Comparison of ENCODE assay signal across 8 cellular contexts in the genomic region with DNA sequence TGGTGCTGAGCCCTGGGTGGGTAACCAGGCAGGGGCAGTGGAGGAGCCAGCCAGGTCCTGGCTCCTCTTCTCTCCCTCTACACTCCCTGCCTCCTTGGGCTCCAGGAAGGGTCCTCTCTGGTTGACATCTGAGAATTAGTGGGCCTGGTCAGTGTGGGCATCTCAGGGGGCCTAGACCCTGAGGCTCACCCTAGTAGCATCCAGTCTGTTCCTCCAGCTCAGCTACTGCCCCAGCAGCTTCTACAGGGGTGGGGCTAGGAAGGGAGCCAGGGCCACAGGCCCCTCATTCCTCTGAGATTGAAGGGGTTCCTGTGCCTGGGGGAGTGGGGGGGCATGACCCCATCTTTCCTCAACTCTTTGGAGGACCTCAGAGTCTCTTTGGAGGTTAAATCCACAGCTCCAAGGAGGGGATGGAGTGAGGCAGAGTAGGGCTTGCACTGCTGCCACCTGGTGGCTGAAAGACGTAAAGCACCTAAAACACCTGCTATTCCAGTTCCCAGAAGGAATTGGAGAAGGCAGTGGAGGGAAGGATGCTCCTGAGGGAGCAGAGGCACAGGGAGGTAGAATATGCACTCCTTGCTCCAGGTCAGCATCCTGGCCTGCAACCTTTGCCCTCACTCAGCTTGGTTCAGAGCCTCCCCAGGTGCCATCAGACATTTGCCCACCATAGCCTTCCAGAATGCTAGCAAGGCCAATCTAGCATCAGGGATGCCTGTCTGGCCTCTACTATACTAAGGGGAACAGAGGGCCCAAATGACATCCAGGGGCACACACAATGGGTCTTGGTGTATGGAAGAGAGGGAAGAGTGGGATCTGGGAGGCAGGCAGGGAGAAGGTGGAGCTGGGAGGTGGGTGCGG. TPM values are rescaled to one million over a fixed set of nuclear protein-coding genes. Genes with fewer than 3 reads are reported as not detected.
DNase-seq lines count a peak whose midpoint lies in the region; ATAC-seq and TF ChIP-seq lines count a peak whose summit lies in the region.

No MANE protein-coding gene starts in this region.

- no peaks in the 10 kb centered on the region for H3K36me3 ChIP-seq in BJ (ENCODE audit: control insufficient read depth, insufficient read depth, low read length)
- H3K36me3 ChIP-seq in HEK293 (ENCODE audit: control insufficient read depth in 2 of 2, insufficient read depth in 1 of 2, low read length in 2 of 2) = no peaks in the 10 kb centered on the region
- no peaks in the 10 kb centered on the region for H3K36me3 ChIP-seq in testis (ENCODE audit: low read depth, missing control alignments)

- WGBS in testis, 2 donors = 45 to 56% methylated on average over 2 of the region's 2 CpGs

- no peak for TF ChIP-seq POLR2A in testis (IDR thresholded peaks at IDR 0.05)

- intact Hi-C loops in testis (cut with DNase I; ENCODE audit: low total_unique reads) = loop anchor here (5.0 to 10.0 kb wide), 2 partner anchors 105 to 178 kb away; no protein-coding TSS in a partner anchor

- POLR2A ChIA-PET in BJ (lab: Charles Lee) = no interaction called here
- POLR2A ChIA-PET in HEK293 (lab: Yijun Ruan, JAX) = interaction anchor here (0.6 to 1.7 kb wide), 4 partner anchors 27 to 205 kb away, joined by 3 to 5 read pairs (median 4); a partner anchor contains a TSS

- H3K4me1 Mint-ChIP-seq in activated T-cell treated with anti-CD3 and anti-CD28 coated beads, Interleukin-2, amount 50 U/mL, for 4 hours (ENCODE audit: low read depth) = no peaks in the 10 kb centered on the region
- H3K4me1 Mint-ChIP-seq in nephron progenitor cell = peaks cover 21% of the 10 kb centered on the region

- no peak overlapping the region for H3K4me3 ChIP-seq in BJ (ENCODE audit: low read depth, low read length)
- H3K4me3 ChIP-seq in HEK293 (ENCODE audit: low read depth, low read length) = no peak overlapping the region
- H3K4me3 ChIP-seq in fibroblast of mammary gland (ENCODE audit: control insufficient read depth, low read depth, low read length) = no peak overlapping the region
- no peak overlapping the region for H3K4me3 ChIP-seq in testis

- H3K4me1 ChIP-seq in HEK293 (ENCODE audit: control insufficient read depth, insufficient read depth, low read length) = no peaks in the 10 kb centered on the region
- H3K4me1 ChIP-seq in testis = no peaks in the 10 kb centered on the region

- no peak overlapping the region for H3K27ac ChIP-seq in HEK293 (ENCODE audit: extremely low read depth, low read depth, low read length)
- no peak overlapping the region for H3K27ac ChIP-seq in testis

- H3K9me3 Mint-ChIP-seq in activated T-cell treated with anti-CD3 and anti-CD28 coated beads, Interleukin-2, amount 50 U/mL, for 4 hours = no peaks in the 10 kb centered on the region
- no peaks in the 10 kb centered on the region for H3K9me3 Mint-ChIP-seq in nephron progenitor cell

- H3K27me3 ChIP-seq in BJ (ENCODE audit: control insufficient read depth, insufficient read depth, low read length) (peaks cover 9% of the 10 kb centered on the region), testis (no peaks in the 10 kb centered on the region)

- no peaks in the 10 kb centered on the region for H3K9me3 ChIP-seq in HEK293 (ENCODE audit: control insufficient read depth, insufficient read depth, low read depth, low read length)
- no peaks in the 10 kb centered on the region for H3K9me3 ChIP-seq in testis

- no peak overlapping the region for H3K4me3 Mint-ChIP-seq in activated T-cell treated with anti-CD3 and anti-CD28 coated beads, Interleukin-2, amount 50 U/mL, for 4 hours
- H3K4me3 Mint-ChIP-seq in nephron progenitor cell = no peak overlapping the region

- no peaks in the 10 kb centered on the region for H3K36me3 Mint-ChIP-seq in activated T-cell treated with anti-CD3 and anti-CD28 coated beads, Interleukin-2, amount 50 U/mL, for 4 hours (ENCODE audit: insufficient read depth)
- H3K36me3 Mint-ChIP-seq in nephron progenitor cell (ENCODE audit: low read depth) = no peaks in the 10 kb centered on the region

- TF ChIP-seq CTCF in BJ (IDR thresholded peaks at IDR 0.05; ENCODE audit: insufficient read depth, low read depth, low read length) = peak; percentile 93
- TF ChIP-seq CTCF in HEK293 (tag by site-specific recombination; IDR thresholded peaks at IDR 0.05) = peak; percentile 70
- TF ChIP-seq CTCF in fibroblast of mammary gland (conservative IDR thresholded peaks at IDR 0.05; ENCODE audit: control insufficient read depth, insufficient read depth, low read depth, low read length) = peak; percentile 91
- TF ChIP-seq CTCF in nephron progenitor cell (IDR thresholded peaks at IDR 0.05) = peak; percentile 89
- TF ChIP-seq CTCF in testis (IDR thresholded peaks at IDR 0.05) = peak; percentile 81 to 87 (median 85)

- H3K27me3 Mint-ChIP-seq in activated T-cell treated with anti-CD3 and anti-CD28 coated beads, Interleukin-2, amount 50 U/mL, for 4 hours (ENCODE audit: low read depth) = peaks cover 7% of the 10 kb centered on the region
- H3K27me3 Mint-ChIP-seq in nephron progenitor cell (ENCODE audit: low read depth, poor library complexity) = peaks cover 31% of the 10 kb centered on the region

- CTCF ChIA-PET in BJ (lab: Yijun Ruan, JAX) = interaction anchor here (0.6 to 6.4 kb wide), 39 partner anchors 8 to 348 kb away, joined by 3 to 98 read pairs (median 4); a partner anchor contains a TSS
- CTCF ChIA-PET in HEK293 (lab: Yijun Ruan, JAX) = interaction anchor here (0.5 to 2.9 kb wide), 37 partner anchors 10 to 554 kb away, joined by 3 to 18 read pairs (median 4); a partner anchor contains a TSS

- peak; percentile 74 to 79 for ATAC-seq in activated T-cell treated with anti-CD3 and anti-CD28 coated beads, Interleukin-2, amount 50 U/mL, for 4 hours
- no peak for ATAC-seq in HG02798 (IDR thresholded peaks at IDR 0.05; ENCODE audit: poor library complexity, unreplicated experiment)

- no peak for DNase-seq in BJ (ENCODE audit: low read depth)
- peak; percentile 20 for DNase-seq in OCI-M2 (lab: John Stamatoyannopoulos, UW; ENCODE audit: unreplicated experiment)
- peak; percentile 59 for DNase-seq in activated T-cell treated with anti-CD3 and anti-CD28 coated beads, Interleukin-2, amount 50 U/mL, for 4 hours
- DNase-seq in fibroblast of mammary gland (ENCODE audit: low read depth) = peak; percentile 54
- DNase-seq in nephron progenitor cell = peak; percentile 86
- DNase-seq in testis = peak; percentile 87

- H3K27ac Mint-ChIP-seq in nephron progenitor cell = no peak overlapping the region

TF ChIP-seq in HEK293, 187 proteins besides CTCF, POLR2A, EP300 and RAD21:
- TF ChIP-seq ZNF174 (tag by site-specific recombination; IDR thresholded peaks at IDR 0.05) (no peak), IKZF3 (tag by site-specific recombination; IDR thresholded peaks at IDR 0.05) (peak; percentile 86), ZNF654 (tag by site-specific recombination; IDR thresholded peaks at IDR 0.05; ENCODE audit: low read depth) (peak; percentile 59)
- TF ChIP-seq, protein P1, sequence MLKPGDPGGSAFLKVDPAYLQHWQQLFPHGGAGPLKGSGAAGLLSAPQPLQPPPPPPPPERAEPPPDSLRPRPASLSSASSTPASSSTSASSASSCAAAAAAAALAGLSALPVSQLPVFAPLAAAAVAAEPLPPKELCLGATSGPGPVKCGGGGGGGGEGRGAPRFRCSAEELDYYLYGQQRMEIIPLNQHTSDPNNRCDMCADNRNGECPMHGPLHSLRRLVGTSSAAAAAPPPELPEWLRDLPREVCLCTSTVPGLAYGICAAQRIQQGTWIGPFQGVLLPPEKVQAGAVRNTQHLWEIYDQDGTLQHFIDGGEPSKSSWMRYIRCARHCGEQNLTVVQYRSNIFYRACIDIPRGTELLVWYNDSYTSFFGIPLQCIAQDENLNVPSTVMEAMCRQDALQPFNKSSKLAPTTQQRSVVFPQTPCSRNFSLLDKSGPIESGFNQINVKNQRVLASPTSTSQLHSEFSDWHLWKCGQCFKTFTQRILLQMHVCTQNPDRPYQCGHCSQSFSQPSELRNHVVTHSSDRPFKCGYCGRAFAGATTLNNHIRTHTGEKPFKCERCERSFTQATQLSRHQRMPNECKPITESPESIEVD (tag by site-specific recombination; IDR thresholded peaks at IDR 0.05) = no peak

RNA-seq across cellular contexts. Expression of a gene that starts 25.1 kb away (rescaled TPM):
- 16.8 and 30.4 TPM in 2 replicates for polyA plus RNA-seq in BJ (2011; rRNA removed)
- 8.3 and 15.7 TPM in 2 replicates for polyA minus RNA-seq in BJ (2011; rRNA and poly(A)+ RNA removed)
- 10 to 100 TPM in 1 of 3 donors, 1 to 10 TPM in 2; 6.7 to 11.2 (median 9.0) TPM for total RNA-seq in activated T-cell treated with anti-CD3 and anti-CD28 coated beads, Interleukin-2, amount 50 U/mL, for 4 hours
- 10 to 100 TPM; 21.0 to 28.8 TPM for total RNA-seq in testis
- polyA plus RNA-seq in testis (ENCODE audit: insufficient read depth, low read depth, low replicate concordance) = 14.9 TPM

RNA-seq across cellular contexts. Expression of a gene that starts 26.9 kb away (rescaled TPM):
- 14.4 and 21.3 TPM in 2 replicates for polyA plus RNA-seq in BJ (2011; rRNA removed)
- 8.2 and 12.3 TPM in 2 replicates for polyA minus RNA-seq in BJ (2011; rRNA and poly(A)+ RNA removed)
- 10 to 100 TPM; 26.8 to 31.1 (median 27.4) TPM for total RNA-seq in activated T-cell treated with anti-CD3 and anti-CD28 coated beads, Interleukin-2, amount 50 U/mL, for 4 hours
- total RNA-seq in testis = 10 to 100 TPM; 12.8 to 13.1 TPM
- 25.7 TPM for polyA plus RNA-seq in testis (ENCODE audit: insufficient read depth, low read depth, low replicate concordance)

RNA-seq across cellular contexts. Expression of a gene that starts 39.0 kb away (rescaled TPM):
- polyA plus RNA-seq in BJ (2011; rRNA removed) = 0.04 and 0.11 TPM in 2 replicates
- polyA minus RNA-seq in BJ (2011; rRNA and poly(A)+ RNA removed) = 0.19 TPM in 1 of 2 replicates, not detected in the other
- total RNA-seq in activated T-cell treated with anti-CD3 and anti-CD28 coated beads, Interleukin-2, amount 50 U/mL, for 4 hours = under 1 TPM; 0.35 to 0.90 (median 0.58) TPM
- 10 to 100 TPM; 16.1 to 19.3 TPM for total RNA-seq in testis
- 15.9 TPM for polyA plus RNA-seq in testis (ENCODE audit: insufficient read depth, low read depth, low replicate concordance)

Comparison
In these comparisons a context has a peak if more than half of its experiments do, and no peak if none do; other contexts are left out.
1. RNA of a gene that starts 39.0 kb away (total RNA-seq): 16.1 to 19.3 TPM in testis; 0.35 to 0.90 TPM in activated T-cell treated with anti-CD3 and anti-CD28 coated beads, Interleukin-2, amount 50 U/mL, for 4 hours; every median in the first group is over 4 times any median in the second.
2. Peak in every context shown above with its lines, with median percentiles within 50 percentile points of each other: CTCF ChIP-seq.